26 cellular contexts compared by ENCODE assay signal in genomic region chr13:27810009-27810408, GRCh38. TPM values are rescaled to one million over a fixed set of nuclear protein-coding genes. Genes with fewer than 3 reads are reported as not detected.
"Had no signal": no experiment of that assay in that cellular context is flagged by ENCODE, and none has a peak within 500 bp of the region (broad histone marks: within the 10 kb centered on the region; RNA-seq: fewer than 3 reads in every experiment).

No MANE protein-coding gene starts in this region.

- DNase-seq: KBM-7, MV-4-11, NCI-H1048, NCI-H1105, NCI-H1417, NCI-H146, NCI-H1694 treated with DMSO at 0.1 percent for 48 hours, NCI-H1930, NCI-H2081, NCI-H2107, NCI-H226, NCI-H446, NCI-H510A, NCI-H524 treated with DMSO at 0.1 percent for 48 hours, NCI-H69, NCI-H774, SHP77 treated with DMSO at 0.1 percent for 48 hours, SJCRH30 had no signal

- H3K9me3 ChIP-seq: SJCRH30 had no signal

- H3K27ac ChIP-seq: RWPE1, SJCRH30 had no signal

- H3K36me3 ChIP-seq: SJCRH30 had no signal

- ATAC-seq: Panc1, Right ventricle myocardium inferior, SK-N-SH treated with all-trans-retinoic acid at 6 μM for 48 hours had no signal

- H3K4me3 ChIP-seq: SJCRH30 had no signal

- H3K4me1 ChIP-seq: SJCRH30 had no signal

RNA-seq across cellular contexts. Expression of gene GSX1, which starts 17.7 kb away (rescaled TPM):
- total RNA-seq: HT-29, LHCN-M2, MCF 10A, Right ventricle myocardium inferior, SJCRH30 had no signal
- polyA plus RNA-seq: IgD-negative memory B cell had no signal
